In the genomic region with DNA sequence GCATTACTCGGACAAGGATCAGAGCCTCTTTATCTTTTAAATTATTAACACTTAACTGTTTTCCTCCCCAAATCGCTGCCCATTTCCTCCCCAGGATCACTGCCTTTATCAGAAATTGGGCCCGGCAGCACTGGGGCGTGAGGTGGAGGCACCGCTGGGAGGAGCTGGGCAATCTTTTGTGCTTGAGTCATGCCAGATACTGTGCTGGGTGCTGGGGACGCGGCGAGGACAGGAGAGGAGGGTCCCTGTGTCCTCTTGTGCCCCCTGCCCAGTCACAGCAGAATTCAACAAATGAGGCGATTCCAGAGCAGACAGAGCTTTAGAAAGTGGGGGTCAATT, we compare ENCODE assay signal across 9 cellular contexts.
DNase-seq lines count a peak whose midpoint lies in the region; ATAC-seq and TF ChIP-seq lines count a peak whose summit lies in the region.
"Had no signal": no experiment of that assay in that cellular context is flagged by ENCODE, and none has a peak within 500 bp of the region (broad histone marks: within the 10 kb centered on the region; RNA-seq: fewer than 3 reads in every experiment).

No MANE protein-coding gene starts in this region.

- no peak for TF ChIP-seq CTCF in C4-2B (conservative IDR thresholded peaks at IDR 0.05)
- no peak for TF ChIP-seq CTCF in RWPE2 (IDR thresholded peaks at IDR 0.05; ENCODE audit: poor library complexity, severe bottlenecking)
- no peak for TF ChIP-seq CTCF in fibroblast of the aortic adventitia (IDR thresholded peaks at IDR 0.05; ENCODE audit: insufficient read depth, low read length)
- TF ChIP-seq CTCF in neutrophil (IDR thresholded peaks at IDR 0.05), result no peak

- DNase-seq in RWPE2 (ENCODE audit: low spot score) (no peak), fibroblast of the aortic adventitia (ENCODE audit: low read depth) (no peak), HPDE6-E6E7 (ENCODE audit: extremely low spot score) (no peak)
- DNase-seq: activated CD8-positive, alpha-beta memory T cell treated with anti-CD3 and anti-CD28 coated beads, Interleukin-2, amount 50 U/mL, for 48 hours had no signal

- H3K27me3 ChIP-seq in RWPE2 (ENCODE audit: insufficient read depth, poor library complexity, severe bottlenecking), result no peaks in the 10 kb centered on the region
- peaks cover 39% of the 10 kb centered on the region for H3K27me3 ChIP-seq in neutrophil

- H3K27ac ChIP-seq in C4-2B, result peak overlapping the region; percentile 56
- H3K27ac ChIP-seq in RWPE2 (ENCODE audit: poor library complexity, severe bottlenecking), result no peak overlapping the region
- no peak overlapping the region for H3K27ac ChIP-seq in neutrophil

- peak; percentile 55 for ATAC-seq in RWPE2 (ENCODE audit: low read depth)
- no peak for ATAC-seq in HG02763 (IDR thresholded peaks at IDR 0.05; ENCODE audit: unreplicated experiment)
- ATAC-seq in HG02885 (IDR thresholded peaks at IDR 0.05; ENCODE audit: poor library complexity, unreplicated experiment), result no peak
- no peak for ATAC-seq in HG02852 (IDR thresholded peaks at IDR 0.05; ENCODE audit: unreplicated experiment)

- H3K36me3 ChIP-seq in RWPE2 (ENCODE audit: low read depth) (no peaks in the 10 kb centered on the region), neutrophil (no peaks in the 10 kb centered on the region)

- H3K4me1 ChIP-seq in RWPE2 (ENCODE audit: insufficient read depth, poor library complexity, severe bottlenecking) (no peaks in the 10 kb centered on the region), neutrophil (ENCODE audit: control insufficient read depth in 1 of 2, insufficient read depth in 1 of 2, low read depth in 1 of 2, low read length in 1 of 2) (peaks cover 0 to 11% of the 10 kb centered on the region in 2 experiments)

- peak overlapping the region; percentile 36 for H3K4me3 ChIP-seq in RWPE2 (ENCODE audit: severe bottlenecking)
- peak overlapping the region; percentile 79 for H3K4me3 ChIP-seq in fibroblast of the aortic adventitia (ENCODE audit: low read depth, low read length)
- peak overlapping the region; percentile 32 to 40 for H3K4me3 ChIP-seq in neutrophil (ENCODE audit: low read depth in 1 of 2, low read length in 1 of 2)

- H3K9me3 ChIP-seq in RWPE2 (ENCODE audit: severe bottlenecking), result no peaks in the 10 kb centered on the region
- H3K9me3 ChIP-seq in neutrophil, result no peaks in the 10 kb centered on the region
